22 cellular contexts compared by ENCODE assay signal in the genomic region with DNA sequence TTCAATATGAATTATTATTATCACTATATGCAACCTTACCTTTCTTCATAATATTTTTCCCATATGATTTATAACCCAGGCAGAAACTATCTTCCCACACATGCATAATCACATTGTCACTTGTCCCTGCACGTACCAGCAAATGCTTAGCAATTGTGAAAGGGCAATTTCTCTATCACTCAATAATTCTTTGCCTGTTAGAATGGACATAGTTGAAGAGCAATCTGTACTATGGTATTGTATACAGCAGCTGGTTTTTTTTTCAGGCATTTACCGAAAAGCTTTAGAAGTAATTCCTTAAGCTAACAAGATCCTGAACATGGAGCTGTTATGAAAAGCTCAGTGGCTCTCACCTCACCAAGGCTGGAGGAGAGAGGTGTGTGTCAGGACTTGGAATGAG.
"Had no signal": no experiment of that assay in that cellular context is flagged by ENCODE, and none has a peak within 500 bp of the region (broad histone marks: within the 10 kb centered on the region; RNA-seq: fewer than 3 reads in every experiment).

No MANE protein-coding gene starts in this region.

- H3K36me3 Mint-ChIP-seq: immature natural killer cell, mesothelial cell of epicardium, naive B cell had no signal

- H3K4me3 ChIP-seq: coronary artery, dorsolateral prefrontal cortex, esophagus muscularis mucosa, gastroesophageal sphincter, heart left ventricle, hepatocyte, left lung, lower lobe of right lung, mucosa of descending colon had no signal

- H2AFZ ChIP-seq: hepatocyte had no signal

- H3K4me1 ChIP-seq: heart left ventricle, left lung, lower lobe of right lung had no signal

- H3K27ac ChIP-seq: coronary artery, dorsolateral prefrontal cortex, esophagus muscularis mucosa, foreskin keratinocyte, gastroesophageal sphincter, heart left ventricle, hepatocyte, left lung, lower lobe of right lung had no signal

- H3K4me2 ChIP-seq: hepatocyte had no signal

- H3K27me3 ChIP-seq: dorsolateral prefrontal cortex, esophagus muscularis mucosa, foreskin keratinocyte, gastroesophageal sphincter, heart left ventricle, hepatocyte, left lung had no signal

- H3K4me1 Mint-ChIP-seq: immature natural killer cell, naive B cell had no signal

- H3K4me3 Mint-ChIP-seq: immature natural killer cell, mesothelial cell of epicardium, naive B cell had no signal

- DNase-seq: dermis blood vessel endothelial cell; dorsolateral prefrontal cortex; effector CD4-positive, alpha-beta T cell; effector memory CD4-positive, alpha-beta T cell; heart left ventricle; hypothalamus; immature natural killer cell; islet precursor cell; kidney; kidney glomerular epithelial cell; left lung; left ventricle myocardium superior; lower lobe of right lung; mesenchymal stem cell; mucosa of descending colon; naive B cell had no signal

- H3K27ac Mint-ChIP-seq: immature natural killer cell, mesothelial cell of epicardium, naive B cell had no signal

- ATAC-seq: gastroesophageal sphincter, heart left ventricle, left lung, left ventricle myocardium superior, lower lobe of right lung, mucosa of descending colon had no signal

- H3K36me3 ChIP-seq: esophagus muscularis mucosa, gastroesophageal sphincter, heart left ventricle, left lung, lower lobe of right lung had no signal

- H3K9me3 ChIP-seq: esophagus muscularis mucosa, gastroesophageal sphincter, heart left ventricle, left lung, lower lobe of right lung, mucosa of descending colon had no signal

- H3K9me3 Mint-ChIP-seq: mesothelial cell of epicardium, naive B cell had no signal
